Comparison of ENCODE assay signal across 32 cellular contexts in the genomic region with DNA sequence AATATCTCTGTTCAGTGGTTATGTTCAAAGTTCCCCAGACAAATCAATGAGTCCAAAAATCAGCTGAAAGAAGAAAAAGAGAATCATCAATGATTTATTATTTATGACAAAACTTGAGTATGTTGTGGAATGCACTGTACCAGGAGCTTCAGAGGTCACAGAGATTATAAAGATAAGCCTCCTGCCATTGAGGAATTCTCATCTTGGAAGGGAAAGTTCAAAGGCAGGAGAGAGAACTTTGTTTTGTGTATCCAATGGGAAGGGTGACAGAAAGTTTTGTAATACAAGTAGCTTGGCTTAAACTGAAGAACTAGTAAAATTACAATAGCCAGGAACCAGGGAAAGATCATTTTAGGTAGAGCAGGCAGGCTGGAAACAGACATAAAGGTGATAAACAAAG.
"Had no signal": no experiment of that assay in that cellular context is flagged by ENCODE, and none has a peak within 500 bp of the region (broad histone marks: within the 10 kb centered on the region; RNA-seq: fewer than 3 reads in every experiment).

No MANE protein-coding gene starts in this region.

- H3K27me3 Mint-ChIP-seq: memory B cell; naive thymus-derived CD8-positive, alpha-beta T cell; stimulated activated naive CD8-positive, alpha-beta T cell treated with anti-CD3 and anti-CD28 coated beads, Interleukin-15, amount 100 ng/mL, for 72 hours had no signal

- H3K27ac ChIP-seq: coronary artery, esophagus squamous epithelium, heart right ventricle, psoas muscle, skin epidermis, suprapubic skin, transverse colon, upper lobe of right lung, uterus had no signal

- ATAC-seq: heart right ventricle; naive thymus-derived CD8-positive, alpha-beta T cell; psoas muscle; right cardiac atrium; stimulated activated naive CD8-positive, alpha-beta T cell treated with anti-CD3 and anti-CD28 coated beads, Interleukin-15, amount 100 ng/mL, for 72 hours; upper lobe of right lung had no signal

- H3K27me3 ChIP-seq: esophagus squamous epithelium, heart right ventricle, suprapubic skin, transverse colon, upper lobe of right lung, uterus had no signal

- H3K27ac Mint-ChIP-seq: immature natural killer cell; memory B cell; naive thymus-derived CD8-positive, alpha-beta T cell; nephron progenitor cell; stimulated activated naive CD8-positive, alpha-beta T cell treated with anti-CD3 and anti-CD28 coated beads, Interleukin-15, amount 100 ng/mL, for 72 hours had no signal

- H3K36me3 ChIP-seq: transverse colon, upper lobe of right lung, uterus had no signal

- H3K4me1 ChIP-seq: psoas muscle, upper lobe of right lung, uterus had no signal

- FAIRE-seq: endothelial cell of umbilical vein had no signal

- H3K4me3 Mint-ChIP-seq: immature natural killer cell; memory B cell; naive thymus-derived CD8-positive, alpha-beta T cell; nephron progenitor cell; stimulated activated naive CD8-positive, alpha-beta T cell treated with anti-CD3 and anti-CD28 coated beads, Interleukin-15, amount 100 ng/mL, for 72 hours had no signal

- H3K9me3 ChIP-seq: esophagus squamous epithelium, heart right ventricle, psoas muscle, suprapubic skin, transverse colon, upper lobe of right lung, uterus had no signal

- H3K9me3 Mint-ChIP-seq: immature natural killer cell; memory B cell; naive thymus-derived CD8-positive, alpha-beta T cell; nephron progenitor cell; stimulated activated naive CD8-positive, alpha-beta T cell treated with anti-CD3 and anti-CD28 coated beads, Interleukin-15, amount 100 ng/mL, for 72 hours had no signal

- DNase-seq: dermis blood vessel endothelial cell; effector memory CD4-positive, alpha-beta T cell; erythroblast; esophagus squamous epithelium; foreskin melanocyte; glutamatergic neuron; heart right ventricle; hippocampal formation; immature natural killer cell; islet precursor cell; kidney glomerular epithelial cell; midbrain; naive thymus-derived CD8-positive, alpha-beta T cell; nephron progenitor cell; nucleus accumbens; posterior cingulate gyrus; psoas muscle; right cardiac atrium; stimulated activated CD4-positive, alpha-beta T cell treated with anti-CD3 and anti-CD28 coated beads, Interleukin-1b, Interleukin-23, amount 100 ng/mL, for 48 hours; stimulated activated CD4-positive, alpha-beta T cell treated with anti-CD3 and anti-CD28 coated beads, Interleukin-4, amount 100 ng/mL, for 1 hour; stimulated activated CD8-positive, alpha-beta memory T cell treated with anti-CD3 and anti-CD28 coated beads, Interleukin-4, amount 100 ng/mL, for 48 hours; stimulated activated naive CD4-positive, alpha-beta T cell; stimulated activated naive CD8-positive, alpha-beta T cell treated with anti-CD3 and anti-CD28 coated beads, Interleukin-15, amount 100 ng/mL, for 72 hours; transverse colon; upper lobe of right lung; uterus had no signal

- H3K4me3 ChIP-seq: coronary artery, esophagus squamous epithelium, heart right ventricle, lung, psoas muscle, skin epidermis, suprapubic skin, transverse colon, upper lobe of right lung, uterus had no signal
